23 cellular contexts compared by ENCODE assay signal in the genomic region with DNA sequence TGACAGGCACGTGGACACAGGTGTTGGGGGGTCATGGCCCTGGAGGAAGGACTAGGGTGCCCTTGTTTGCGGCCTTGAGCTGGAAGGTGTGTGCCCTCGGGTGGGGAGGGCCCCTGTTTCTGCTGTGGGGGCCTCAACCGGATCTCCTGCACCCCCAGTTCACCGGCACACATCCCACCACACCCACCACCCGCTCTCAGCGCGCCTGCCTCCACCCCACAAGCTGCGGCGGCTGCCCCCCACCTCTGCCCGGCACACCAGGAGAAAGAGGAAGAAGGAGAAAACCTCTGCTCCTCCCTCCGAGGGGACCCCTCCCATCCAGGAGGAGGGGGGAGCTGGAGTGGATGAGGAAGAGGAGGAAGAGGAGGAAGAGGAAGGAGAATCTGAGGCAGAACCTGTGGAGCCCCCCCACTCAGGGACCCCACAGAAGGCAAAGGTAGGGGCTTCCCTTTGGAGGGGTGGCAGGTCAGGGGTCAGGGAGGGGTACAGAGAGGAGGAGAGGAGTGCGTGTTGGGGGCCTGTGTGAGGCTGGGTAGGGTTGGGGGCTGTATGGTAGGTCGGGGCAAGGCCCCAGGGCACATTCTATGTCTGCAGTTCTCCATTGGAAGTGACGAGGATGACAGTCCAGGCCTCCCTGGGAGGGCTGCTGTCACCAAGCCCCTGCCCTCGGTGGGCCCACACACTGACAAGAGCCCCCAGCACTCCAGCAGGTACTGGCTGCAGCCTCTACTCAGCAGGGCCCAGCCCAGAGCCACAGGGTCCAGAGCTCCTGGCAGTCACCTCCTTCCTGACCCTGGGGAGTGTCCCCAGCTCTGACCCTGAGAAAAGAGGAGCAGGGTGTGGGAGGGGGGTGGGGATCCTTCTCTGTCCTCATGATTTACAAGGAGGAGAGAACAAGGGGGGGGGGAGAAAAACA. TPM values are rescaled to one million over a fixed set of nuclear protein-coding genes. Genes with fewer than 3 reads are reported as not detected.
A peak's percentile ranks its signal among the peaks of the same experiment; 100 is the strongest.
DNase-seq lines count a peak whose midpoint lies in the region; ATAC-seq and TF ChIP-seq lines count a peak whose summit lies in the region.
"Had no signal": no experiment of that assay in that cellular context is flagged by ENCODE, and none has a peak within 500 bp of the region (broad histone marks: within the 10 kb centered on the region; RNA-seq: fewer than 3 reads in every experiment).

No MANE protein-coding gene starts in this region.

- ATAC-seq in HCT116 (no peak), GM21526 (IDR thresholded peaks at IDR 0.05; ENCODE audit: low FRiP score, unreplicated experiment) (no peak)
- ATAC-seq: pancreas; stimulated activated naive B cell treated with anti-CD40 and anti-IgM and Interleukin-4, amounts not matched to agents 10 μg/mL and 1 μg/mL and 100 μg/mL, for 72 hours; upper lobe of right lung had no signal

- peaks cover 7% of the 10 kb centered on the region for H3K79me1 ChIP-seq in trophoblast cell (ENCODE audit: low read length)

- RAD21 ChIA-PET in HCT116 (lab: Charles Lee; ENCODE audit: low non-redundant PET in 1 of 2, low total read pairs in 2 of 2, uncharacterized antibody in 2 of 2, unreplicated experiment in 2 of 2): no interaction called here

- H3K9me3 ChIP-seq in HCT116 (ENCODE audit: control insufficient read depth in 1 of 2, insufficient read depth in 1 of 2, low read depth in 1 of 2, low read length in 2 of 2) (no peaks in the 10 kb centered on the region), left ventricle myocardium inferior (replicated peaks) (no peaks in the 10 kb centered on the region), trophoblast cell (ENCODE audit: insufficient read depth, low read depth, low read length) (peaks cover 2% of the 10 kb centered on the region), prostate gland (no peaks in the 10 kb centered on the region)
- H3K9me3 ChIP-seq: BE2C, breast epithelium, esophagus muscularis mucosa, pancreas, upper lobe of right lung had no signal

- no peak overlapping the region for H3K14ac ChIP-seq in trophoblast cell (ENCODE audit: low read length)

- TF ChIP-seq CTCF in HCT116 (IDR thresholded peaks at IDR 0.05 in 2 of 3, conservative IDR thresholded peaks at IDR 0.05 in 1 of 3; ENCODE audit: borderline replicate concordance in 1 of 3, insufficient read depth in 1 of 3, low read depth in 2 of 3, low read length in 2 of 3) (no peak), left ventricle myocardium inferior (IDR thresholded peaks at IDR 0.05; ENCODE audit: borderline replicate concordance) (no peak), prostate gland (IDR thresholded peaks at IDR 0.05) (no peak)

- H3K4me3 ChIP-seq in HCT116 (replicated peaks in 1 of 2; ENCODE audit: low read depth in 1 of 2, low read length in 2 of 2) (no peak overlapping the region), left ventricle myocardium inferior (peak overlapping the region; percentile 69), trophoblast cell (ENCODE audit: low read depth, low read length) (peak overlapping the region; percentile 10), prostate gland (no peak overlapping the region)
- H3K4me3 ChIP-seq: pancreas, upper lobe of right lung had no signal

- POLR2A ChIA-PET in HCT116 (lab: Charles Lee): no interaction called here

- H3K9me2 ChIP-seq in HCT116 (ENCODE audit: insufficient read depth): no peaks in the 10 kb centered on the region

- no peaks in the 10 kb centered on the region for H4K20me1 ChIP-seq in HCT116 (ENCODE audit: insufficient read depth)

- H3K23ac ChIP-seq in trophoblast cell (ENCODE audit: low read length): no peak overlapping the region

- H2BK5ac ChIP-seq in trophoblast cell (ENCODE audit: low read depth, low read length, poor library complexity): no peak overlapping the region

- TF ChIP-seq POLR2A in HCT116 (IDR thresholded peaks at IDR 0.05; ENCODE audit: borderline replicate concordance, extremely low read depth, insufficient read depth, insufficient read length): no peak
- TF ChIP-seq POLR2A in prostate gland (IDR thresholded peaks at IDR 0.05): no peak

- no peak overlapping the region for H4K8ac ChIP-seq in trophoblast cell (ENCODE audit: low read depth, low read length)

- H3K4me1 ChIP-seq in HCT116 (ENCODE audit: control insufficient read depth in 1 of 2, insufficient read depth in 2 of 2, low read length in 2 of 2) (peaks cover 4 to 32% of the 10 kb centered on the region in 2 experiments; a peak in 3 of 4 replicates), left ventricle myocardium inferior (peaks cover 57% of the 10 kb centered on the region), trophoblast cell (ENCODE audit: control insufficient read depth in 1 of 2, insufficient read depth in 2 of 2, low read length in 2 of 2) (peaks cover 3% of the 10 kb centered on the region in 2 experiments), prostate gland (replicated peaks) (no peaks in the 10 kb centered on the region)
- H3K4me1 ChIP-seq: pancreas, upper lobe of right lung had no signal

- H3K4me2 ChIP-seq in HCT116 (ENCODE audit: low read length) (peak overlapping the region; percentile 90; the same call in 1 of the 2 replicates), trophoblast cell (ENCODE audit: low read length) (no peak overlapping the region)

- H2BK120ac ChIP-seq in trophoblast cell (ENCODE audit: insufficient read depth, low read length, poor library complexity): no peak overlapping the region

- H3K9ac ChIP-seq in HCT116 (ENCODE audit: low read length) (0 out of 2 replicates have a peak overlapping the region, but pooled peaks have one; percentile 77), trophoblast cell (ENCODE audit: low read length) (no peak overlapping the region)

- no peak overlapping the region for H4K12ac ChIP-seq in trophoblast cell (ENCODE audit: low read depth, low read length)

- no peak overlapping the region for H3K18ac ChIP-seq in trophoblast cell (ENCODE audit: low read length)

- no peaks in the 10 kb centered on the region for H3K27me3 ChIP-seq in HCT116 (ENCODE audit: insufficient read depth, low read length)
- peaks cover 30% of the 10 kb centered on the region for H3K27me3 ChIP-seq in left ventricle myocardium inferior (ENCODE audit: low read depth)
- no peaks in the 10 kb centered on the region for H3K27me3 ChIP-seq in trophoblast cell (ENCODE audit: insufficient read depth, low read length)
- H3K27me3 ChIP-seq in prostate gland (replicated peaks; ENCODE audit: insufficient read depth): no peaks in the 10 kb centered on the region
- H3K27me3 ChIP-seq: BE2C, breast epithelium, pancreas, upper lobe of right lung had no signal

- H3K27ac ChIP-seq in HCT116 (ENCODE audit: low read depth, low read length) (no peak overlapping the region; the same call in 1 of the 2 replicates), left ventricle myocardium inferior (replicated peaks) (peak overlapping the region; percentile 97), trophoblast cell (ENCODE audit: low read depth, low read length) (no peak overlapping the region), prostate gland (no peak overlapping the region)
- H3K27ac ChIP-seq: breast epithelium, pancreas, upper lobe of right lung had no signal

- CTCF ChIA-PET in HCT116 (lab: Charles Lee): no interaction called here

- no peak for DNase-seq in HCT116 (ENCODE audit: low read depth, low spot score)
- DNase-seq in OCI-M1 (lab: John Stamatoyannopoulos, UW): peak; percentile 68
- DNase-seq in left ventricle myocardium inferior: no peak
- no peak for DNase-seq in trophoblast cell
- DNase-seq in germinal center (ENCODE audit: low spot score): no peak
- DNase-seq in stimulated activated CD4-positive, alpha-beta T cell treated with anti-CD3 and anti-CD28 coated beads, Interleukin-4, amount 100 ng/mL, for 24 hours: no peak
- DNase-seq in prostate gland (ENCODE audit: low spot score): no peak
- DNase-seq: activated CD4-positive, alpha-beta T cell treated with anti-CD3 and anti-CD28 coated beads, Interleukin-2, amount 10 ng/mL, durations not matched to agents 24 days and 14 days; BE2C; DMS79 treated with DMSO at 0.1 percent for 48 hours; islet precursor cell; NCI-H1694 treated with DMSO at 0.1 percent for 48 hours; NCI-H446; stimulated activated naive B cell treated with anti-CD40 and anti-IgM and Interleukin-4, amounts not matched to agents 10 μg/mL and 1 μg/mL and 100 μg/mL, for 72 hours; T1000 had no signal

- H4K91ac ChIP-seq in trophoblast cell (ENCODE audit: low read depth, low read length): no peak overlapping the region

- H3K4ac ChIP-seq in trophoblast cell (ENCODE audit: low read depth, low read length): no peak overlapping the region

- intact Hi-C loops in HCT116 (cut with micrococcal nuclease): loop anchor here (5.0 kb wide), 1 partner anchor 87 kb away; the partner anchor contains the start of genes CHPF and TMEM198
- intact Hi-C loops in left ventricle myocardium inferior (cut with micrococcal nuclease): no loop called here
- intact Hi-C loops in prostate gland (cut with DNase I): no loop called here

- H2AFZ ChIP-seq in HCT116 (ENCODE audit: low read depth, low read length, poor library complexity, severe bottlenecking) (no peak overlapping the region), trophoblast cell (ENCODE audit: insufficient read depth, low read length, poor library complexity) (no peak overlapping the region)

- H3K79me2 ChIP-seq in HCT116 (ENCODE audit: insufficient read depth, low read length) (peaks cover 11% of the 10 kb centered on the region; the same call in 1 of the 2 replicates), trophoblast cell (ENCODE audit: control insufficient read depth, insufficient read depth, low read length, poor library complexity) (peaks cover 2% of the 10 kb centered on the region)

- no peak overlapping the region for H2AK5ac ChIP-seq in trophoblast cell (ENCODE audit: low read length)

- BruUV-seq in HCT116 (replicated peaks; lab: Mats Ljungman, UMichigan): no TSS peak

- WGBS in trophoblast cell (ENCODE audit: extremely low coverage, insufficient coverage, insufficient read length): no CpG with 5 or more reads among the region's 16 CpGs
- 80% methylated on average over 16 of the region's 16 CpGs for WGBS in prostate gland

- H2BK12ac ChIP-seq in trophoblast cell (ENCODE audit: low read length): no peak overlapping the region

- 0 out of 4 replicates have a peak, but pooled peaks cover 0 to 9% of the 10 kb centered on the region in 2 experiments for H3K36me3 ChIP-seq in HCT116 (ENCODE audit: control insufficient read depth in 1 of 2, insufficient read depth in 2 of 2, low read length in 2 of 2)
- H3K36me3 ChIP-seq in left ventricle myocardium inferior: peaks cover 18% of the 10 kb centered on the region
- peaks cover 22 to 23% of the 10 kb centered on the region in 2 experiments for H3K36me3 ChIP-seq in trophoblast cell (ENCODE audit: control insufficient read depth in 1 of 2, insufficient read depth in 2 of 2, low read length in 2 of 2)
- no peaks in the 10 kb centered on the region for H3K36me3 ChIP-seq in prostate gland
- H3K36me3 ChIP-seq: BE2C, breast epithelium, pancreas, upper lobe of right lung had no signal

- no peak for TF ChIP-seq RAD21 in HCT116 (IDR thresholded peaks at IDR 0.05; ENCODE audit: low read depth)

RNA-seq across cellular contexts. Expression of gene SLC4A3, which starts 1.8 kb away (rescaled TPM):
- total RNA-seq in HCT116 (2021; ENCODE audit: unreplicated experiment) (23.0 TPM), left ventricle myocardium inferior (426 TPM), prostate gland (10 to 100 TPM in 1 of 2 donors, 1 to 10 TPM in 1; 7.6 to 44.6 TPM)
- polyA plus RNA-seq in HCT116 (2012): 17.1 and 17.3 TPM in 2 replicates
- polyA plus RNA-seq in trophoblast cell (2013): 8.9 and 9.4 TPM in 2 replicates
- total RNA-seq: activated naive CD4-positive, alpha-beta T cell treated with anti-CD3 and anti-CD28 coated beads, Interleukin-2, amount 50 U/mL, for 72 hours; OCI-LY7 had no signal

RNA-seq across cellular contexts. Expression of gene STK11IP, which starts 31.6 kb away (rescaled TPM):
- total RNA-seq in HCT116 (2021; ENCODE audit: unreplicated experiment): 45.0 TPM
- 31.1 and 34.8 TPM in 2 replicates for polyA plus RNA-seq in HCT116 (2012)
- 15.9 TPM for total RNA-seq in left ventricle myocardium inferior
- polyA plus RNA-seq in trophoblast cell (2013): 19.1 and 19.7 TPM in 2 replicates
- 10 to 100 TPM; 18.3 to 60.3 TPM for total RNA-seq in prostate gland

RNA-seq across cellular contexts. Expression of gene INHA, which starts 57.1 kb away (rescaled TPM):
- not detected for total RNA-seq in HCT116 (2021; ENCODE audit: unreplicated experiment)
- polyA plus RNA-seq in HCT116 (2012): not detected in 2 replicates
- 2.4 TPM for total RNA-seq in left ventricle myocardium inferior
- 24.7 and 27.9 TPM in 2 replicates for polyA plus RNA-seq in trophoblast cell (2013)
- total RNA-seq in prostate gland: 100 to 1,000 TPM in 1 of 2 donors, under 1 TPM in 1; 0.96 to 391 TPM
- total RNA-seq: activated CD4-positive, alpha-beta T cell treated with anti-CD3 and anti-CD28 coated beads, Interleukin-2, amount 10 ng/mL, durations not matched to agents 24 days and 14 days; mononuclear cell; OCI-LY7 had no signal

RNA-seq across cellular contexts. Expression of gene OBSL1, which starts 57.9 kb away (rescaled TPM):
- total RNA-seq in HCT116 (2021; ENCODE audit: unreplicated experiment) (45.2 TPM), left ventricle myocardium inferior (208 TPM), prostate gland (100 to 1,000 TPM; 142 to 330 TPM)
- polyA plus RNA-seq in HCT116 (2012): 41.4 and 56.1 TPM in 2 replicates
- 155 and 158 TPM in 2 replicates for polyA plus RNA-seq in trophoblast cell (2013)

Comparison
In these comparisons a context has a peak if more than half of its experiments do, and no peak if none do; other contexts are left out.
1. H3K4me3 ChIP-seq: peak in left ventricle myocardium inferior (single experiment) and trophoblast cell (single experiment); none in HCT116 (0 of 2) and prostate gland (0 of 2).